Comparison of ENCODE assay signal across 10 cellular contexts in genomic region chr13:54185785-54186184, GRCh38.
A peak's percentile ranks its signal among the peaks of the same experiment; 100 is the strongest.
DNase-seq lines count a peak whose midpoint lies in the region; TF ChIP-seq lines count a peak whose summit lies in the region.
"Had no signal": no experiment of that assay in that cellular context is flagged by ENCODE, and none has a peak within 500 bp of the region (broad histone marks: within the 10 kb centered on the region; RNA-seq: fewer than 3 reads in every experiment).

No MANE protein-coding gene starts in this region.

- no peak overlapping the region for H2AFZ ChIP-seq in mammary epithelial cell (ENCODE audit: low read depth, low read length)
- H2AFZ ChIP-seq in neuronal stem cell (ENCODE audit: low read length): peak overlapping the region; percentile 76

- no peak overlapping the region for H3K27ac Mint-ChIP-seq in CD14-positive monocyte
- H3K27ac Mint-ChIP-seq: activated naive CD8-positive, alpha-beta T cell treated with anti-CD3 and anti-CD28 coated beads, Interleukin-2, amount 10 ng/mL, durations not matched to agents 7 days and 5 days had no signal

- in situ Hi-C loops in mammary epithelial cell (cut with MboI; ENCODE audit: low sequenced_read_pairs in 2 of 2): no loop called here

- H2AK5ac ChIP-seq in neuronal stem cell (ENCODE audit: low read depth, low read length): no peak overlapping the region

- H3K4ac ChIP-seq in neuronal stem cell (ENCODE audit: low read length): no peak overlapping the region

- peaks cover 0 to 5% (median 1%) of the 10 kb centered on the region in 7 donors for H3K9me3 Mint-ChIP-seq in CD14-positive monocyte

- no peaks in the 10 kb centered on the region for H3K36me3 Mint-ChIP-seq in CD14-positive monocyte
- H3K36me3 Mint-ChIP-seq: activated naive CD8-positive, alpha-beta T cell treated with anti-CD3 and anti-CD28 coated beads, Interleukin-2, amount 10 ng/mL, durations not matched to agents 7 days and 5 days had no signal

- H3K4me3 ChIP-seq in mammary epithelial cell (replicated peaks in 1 of 3; ENCODE audit: insufficient read depth in 1 of 3, low read depth in 2 of 3, low read length in 3 of 3): no peak overlapping the region
- no peak overlapping the region for H3K4me3 ChIP-seq in neuronal stem cell (ENCODE audit: low read length in 2 of 2)

- no peaks in the 10 kb centered on the region for H4K20me1 ChIP-seq in mammary epithelial cell (ENCODE audit: insufficient read depth, low read length)

- no peaks in the 10 kb centered on the region for H3K79me1 ChIP-seq in neuronal stem cell (ENCODE audit: low read depth, low read length)

- no TSS peak for BruUV-seq in mammary epithelial cell (replicated peaks; lab: Mats Ljungman, UMichigan)

- H3K14ac ChIP-seq in neuronal stem cell (ENCODE audit: low read length): no peak overlapping the region

- H3K4me3 Mint-ChIP-seq in CD14-positive monocyte: no peak overlapping the region
- H3K4me3 Mint-ChIP-seq: activated naive CD8-positive, alpha-beta T cell treated with anti-CD3 and anti-CD28 coated beads, Interleukin-2, amount 10 ng/mL, durations not matched to agents 7 days and 5 days had no signal

- no peaks in the 10 kb centered on the region for H3K27me3 Mint-ChIP-seq in CD14-positive monocyte (ENCODE audit: low read depth in 3 of 3)
- H3K27me3 Mint-ChIP-seq: activated naive CD8-positive, alpha-beta T cell treated with anti-CD3 and anti-CD28 coated beads, Interleukin-2, amount 10 ng/mL, durations not matched to agents 7 days and 5 days had no signal

- no peak overlapping the region for H3K9ac ChIP-seq in mammary epithelial cell (ENCODE audit: insufficient read depth, low read length)
- no peak overlapping the region for H3K9ac ChIP-seq in neuronal stem cell (ENCODE audit: low read depth, low read length, poor library complexity)

- no peak overlapping the region for H3K18ac ChIP-seq in neuronal stem cell (ENCODE audit: low read length)

- no peak overlapping the region for H2BK15ac ChIP-seq in neuronal stem cell (ENCODE audit: low read length)

- H3K27ac ChIP-seq in mammary epithelial cell (ENCODE audit: insufficient read depth, low read depth, low read length) (no peak overlapping the region), neuronal stem cell (replicated peaks; ENCODE audit: low read length) (no peak overlapping the region)

- H3K23ac ChIP-seq in neuronal stem cell (ENCODE audit: low read depth, low read length, poor library complexity): no peak overlapping the region

- TF ChIP-seq CTCF in mammary epithelial cell (conservative IDR thresholded peaks at IDR 0.05 in 1 of 2, IDR thresholded peaks at IDR 0.05 in 1 of 2; ENCODE audit: extremely low read depth in 1 of 2, insufficient read depth in 1 of 2, low read depth in 1 of 2, low read length in 2 of 2) (peak; percentile 26 to 45), CD14-positive monocyte (IDR thresholded peaks at IDR 0.05) (no peak)

- H3K27me3 ChIP-seq in mammary epithelial cell (ENCODE audit: insufficient read depth, low read length) (no peaks in the 10 kb centered on the region), neuronal stem cell (ENCODE audit: control insufficient read depth in 3 of 3, insufficient read depth in 3 of 3, low read depth in 1 of 3, low read length in 3 of 3) (no peaks in the 10 kb centered on the region)

- H3K79me2 ChIP-seq in mammary epithelial cell (ENCODE audit: insufficient read depth, low read length): no peaks in the 10 kb centered on the region

- H3K4me1 Mint-ChIP-seq in CD14-positive monocyte: no peaks in the 10 kb centered on the region
- H3K4me1 Mint-ChIP-seq: activated naive CD8-positive, alpha-beta T cell treated with anti-CD3 and anti-CD28 coated beads, Interleukin-2, amount 10 ng/mL, durations not matched to agents 7 days and 5 days had no signal

- H3K4me1 ChIP-seq in mammary epithelial cell (ENCODE audit: insufficient read depth, low read length) (no peaks in the 10 kb centered on the region), neuronal stem cell (ENCODE audit: control insufficient read depth in 2 of 2, insufficient read depth in 1 of 2, low read depth in 1 of 2, low read length in 2 of 2) (peaks cover 3% of the 10 kb centered on the region in 2 donors)

- CTCF ChIA-PET in mammary epithelial cell (lab: Charles Lee; ENCODE audit: low non-redundant PET): interaction anchor here (0.7 kb wide), 1 partner anchor 28 kb away, joined by 11 read pairs; no protein-coding TSS in a partner anchor

- H3K4me2 ChIP-seq in mammary epithelial cell (ENCODE audit: insufficient read depth, low read depth, low read length) (no peak overlapping the region), neuronal stem cell (ENCODE audit: insufficient read depth, low read length, poor library complexity, severe bottlenecking) (no peak overlapping the region)

- dilution Hi-C loops in mammary epithelial cell (cut with HindIII; ENCODE audit: low sequenced_read_pairs): no loop called here

- no peak overlapping the region for H2BK120ac ChIP-seq in neuronal stem cell (ENCODE audit: low read depth, low read length)

- WGBS in mammary epithelial cell (ENCODE audit: low coverage, missing lambda C conversion rate): 0% methylated on average over 1 of the region's 1 CpG
- WGBS in neuronal stem cell (ENCODE audit: extremely low coverage in 2 of 2, insufficient read length in 2 of 2, insufficient replicate concordance in 1 of 2), 2 donors: no CpG with 5 or more reads among the region's 1 CpG

- no peak overlapping the region for H4K8ac ChIP-seq in neuronal stem cell (ENCODE audit: low read depth, low read length)

- no peak overlapping the region for H2BK5ac ChIP-seq in neuronal stem cell (ENCODE audit: low read length)

- intact Hi-C loops in mammary epithelial cell (cut with micrococcal nuclease): no loop called here
- intact Hi-C loops in CD14-positive monocyte (cut with micrococcal nuclease): no loop called here

- H3K9me3 ChIP-seq in mammary epithelial cell (replicated peaks; ENCODE audit: insufficient read depth, low read length) (peaks cover 3% of the 10 kb centered on the region), neuronal stem cell (replicated peaks in 1 of 2; ENCODE audit: control insufficient read depth in 2 of 2, insufficient read depth in 1 of 2, low read depth in 1 of 2, low read length in 2 of 2) (no peaks in the 10 kb centered on the region)

- DNase-seq in NCI-H345 (lab: John Stamatoyannopoulos, UW): peak; percentile 24
- DNase-seq in NCI-H345 treated with DMSO at 0.1 percent for 48 hours (lab: John Stamatoyannopoulos, UW; ENCODE audit: unreplicated experiment): no peak
- DNase-seq in NCI-H1694 treated with DMSO at 0.1 percent for 48 hours (lab: John Stamatoyannopoulos, UW): peak; percentile 6
- no peak for DNase-seq in mammary epithelial cell
- DNase-seq in neuronal stem cell (ENCODE audit: low spot score): peak; percentile 52
- DNase-seq in AG08395 (ENCODE audit: low spot score): no peak
- no peak for DNase-seq in amygdala (lab: John Stamatoyannopoulos, UW)
- DNase-seq in CD14-positive monocyte (ENCODE audit: low spot score): no peak
- DNase-seq: activated CD4-positive, alpha-beta T cell treated with anti-CD3 and anti-CD28 coated beads, Interleukin-2, amount 50 U/mL, for 4 hours; activated naive CD8-positive, alpha-beta T cell treated with anti-CD3 and anti-CD28 coated beads, Interleukin-2, amount 10 ng/mL, durations not matched to agents 7 days and 5 days had no signal

- no peak overlapping the region for H4K91ac ChIP-seq in neuronal stem cell (ENCODE audit: low read depth, low read length, poor library complexity)

- H3K36me3 ChIP-seq in mammary epithelial cell (ENCODE audit: insufficient read depth, low read length) (no peaks in the 10 kb centered on the region), neuronal stem cell (replicated peaks in 1 of 2; ENCODE audit: control insufficient read depth in 2 of 2, insufficient read depth in 2 of 2, low read length in 2 of 2) (no peaks in the 10 kb centered on the region)

- H2BK12ac ChIP-seq in neuronal stem cell (ENCODE audit: low read length): no peak overlapping the region

Comparison
In these comparisons a context has a peak if more than half of its experiments do, and no peak if none do; other contexts are left out.
1. DNase-seq: peak in NCI-H345 (single experiment), NCI-H1694 treated with DMSO at 0.1 percent for 48 hours (single experiment) and neuronal stem cell (single experiment); none in NCI-H345 treated with DMSO at 0.1 percent for 48 hours (single experiment), mammary epithelial cell (single experiment), AG08395 (single experiment), amygdala (0 of 56) and CD14-positive monocyte (single experiment).